1 cellular context compared by ENCODE assay signal in the genomic region with DNA sequence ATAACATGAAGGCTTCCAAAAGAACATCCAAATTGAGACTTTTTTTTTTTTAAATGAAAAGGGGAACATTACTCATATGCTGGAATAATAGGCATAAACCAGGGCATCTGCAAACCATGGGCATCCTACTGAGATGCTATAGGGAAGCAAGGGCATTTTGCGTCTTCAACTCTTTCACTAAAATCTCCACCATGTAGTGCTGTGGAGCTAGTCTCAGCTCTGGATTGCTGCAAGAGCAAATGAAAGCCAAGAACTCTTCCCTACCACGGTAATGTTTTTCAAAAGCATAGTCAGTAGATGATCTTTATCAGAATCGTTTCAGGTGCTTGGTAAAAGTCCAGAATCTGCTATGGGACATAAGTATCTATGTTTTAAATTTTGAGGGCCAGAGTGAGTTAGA.
TF ChIP-seq lines count a peak whose summit lies in the region.

No MANE protein-coding gene starts in this region.

TF ChIP-seq in GM23338, 12 proteins besides CTCF, POLR2A, EP300 and RAD21:
- TF ChIP-seq ZNF462 (CRISPR knock-in tag; IDR thresholded peaks at IDR 0.05), result no peak
- TF ChIP-seq JUNB (IDR thresholded peaks at IDR 0.05; ENCODE audit: unreplicated experiment), result no peak
- no peak for TF ChIP-seq CREB1 (CRISPR knock-in tag; IDR thresholded peaks at IDR 0.05; ENCODE audit: low read depth)
- no peak for TF ChIP-seq NANOG (IDR thresholded peaks at IDR 0.05; ENCODE audit: borderline replicate concordance)
- TF ChIP-seq ZNF331 (CRISPR knock-in tag; IDR thresholded peaks at IDR 0.05; ENCODE audit: low read depth), result no peak
- TF ChIP-seq ZNF114 (CRISPR knock-in tag; IDR thresholded peaks at IDR 0.05), result no peak
- no peak for TF ChIP-seq POLR2AphosphoS5 (IDR thresholded peaks at IDR 0.05; ENCODE audit: low read depth)
- TF ChIP-seq EZH2 (IDR thresholded peaks at IDR 0.05; ENCODE audit: low read depth, unreplicated experiment), result no peak
- TF ChIP-seq STAT1 (IDR thresholded peaks at IDR 0.05; ENCODE audit: unreplicated experiment), result no peak
- no peak for TF ChIP-seq REST (IDR thresholded peaks at IDR 0.05; ENCODE audit: unreplicated experiment)
- TF ChIP-seq, protein P1, sequence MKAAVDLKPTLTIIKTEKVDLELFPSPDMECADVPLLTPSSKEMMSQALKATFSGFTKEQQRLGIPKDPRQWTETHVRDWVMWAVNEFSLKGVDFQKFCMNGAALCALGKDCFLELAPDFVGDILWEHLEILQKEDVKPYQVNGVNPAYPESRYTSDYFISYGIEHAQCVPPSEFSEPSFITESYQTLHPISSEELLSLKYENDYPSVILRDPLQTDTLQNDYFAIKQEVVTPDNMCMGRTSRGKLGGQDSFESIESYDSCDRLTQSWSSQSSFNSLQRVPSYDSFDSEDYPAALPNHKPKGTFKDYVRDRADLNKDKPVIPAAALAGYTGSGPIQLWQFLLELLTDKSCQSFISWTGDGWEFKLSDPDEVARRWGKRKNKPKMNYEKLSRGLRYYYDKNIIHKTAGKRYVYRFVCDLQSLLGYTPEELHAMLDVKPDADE (IDR thresholded peaks at IDR 0.05), result no peak
- TF ChIP-seq EZH2phosphoT487 (IDR thresholded peaks at IDR 0.05; ENCODE audit: unreplicated experiment), result no peak
